Comparison of ENCODE assay signal across 12 cellular contexts in genomic region chr20:10474606-10475184, GRCh38. TPM values are rescaled to one million over a fixed set of nuclear protein-coding genes. Genes with fewer than 3 reads are reported as not detected.
DNase-seq lines count a peak whose midpoint lies in the region; ATAC-seq and TF ChIP-seq lines count a peak whose summit lies in the region.
"Had no signal": no experiment of that assay in that cellular context is flagged by ENCODE, and none has a peak within 500 bp of the region (broad histone marks: within the 10 kb centered on the region; RNA-seq: fewer than 3 reads in every experiment).

No MANE protein-coding gene starts in this region.

- H3K27me3 Mint-ChIP-seq in activated naive CD4-positive, alpha-beta T cell treated with anti-CD3 and anti-CD28 coated beads, Interleukin-2, amount 50 U/mL, for 24 hours: no peaks in the 10 kb centered on the region
- peaks cover 4% of the 10 kb centered on the region for H3K27me3 Mint-ChIP-seq in nephron (ENCODE audit: low read depth)

- peak overlapping the region; percentile 35 for H3K27ac Mint-ChIP-seq in activated naive CD4-positive, alpha-beta T cell treated with anti-CD3 and anti-CD28 coated beads, Interleukin-2, amount 50 U/mL, for 24 hours
- peak overlapping the region in 2 of 3 experiments; percentile 50 to 80 for H3K27ac Mint-ChIP-seq in nephron

- peaks cover 7 to 29% (median 11%) of the 10 kb centered on the region in 3 donors for H3K4me1 ChIP-seq in esophagus squamous epithelium
- peaks cover 4 to 12% (median 6%) of the 10 kb centered on the region in 4 donors for H3K4me1 ChIP-seq in upper lobe of left lung

- H3K27ac ChIP-seq in esophagus squamous epithelium (peak overlapping the region in 3 of 4 donors; percentile 23 to 51 (median 26)), upper lobe of left lung (peak overlapping the region in 1 of 4 donors; percentile 26)

- no peak overlapping the region for H3K4me3 ChIP-seq in esophagus squamous epithelium
- no peak overlapping the region for H3K4me3 ChIP-seq in upper lobe of left lung

- peaks cover 0 to 4% (median 0%) of the 10 kb centered on the region in 3 donors for H3K36me3 ChIP-seq in esophagus squamous epithelium
- no peaks in the 10 kb centered on the region for H3K36me3 ChIP-seq in upper lobe of left lung

- WGBS in esophagus squamous epithelium, 2 donors: 61 to 67% methylated on average over 5 to 8 of the region's 11 CpGs
- WGBS in upper lobe of left lung, 2 donors: 67 to 73% methylated on average over 11 of the region's 11 CpGs

- no peak for TF ChIP-seq CTCF in esophagus squamous epithelium (IDR thresholded peaks at IDR 0.05)
- TF ChIP-seq CTCF in nephron (IDR thresholded peaks at IDR 0.05; ENCODE audit: unreplicated experiment in 3 of 3): no peak
- no peak for TF ChIP-seq CTCF in upper lobe of left lung (IDR thresholded peaks at IDR 0.05)

- H3K4me1 Mint-ChIP-seq in activated naive CD4-positive, alpha-beta T cell treated with anti-CD3 and anti-CD28 coated beads, Interleukin-2, amount 50 U/mL, for 24 hours: peaks cover 21% of the 10 kb centered on the region
- peaks cover 41% of the 10 kb centered on the region for H3K4me1 Mint-ChIP-seq in nephron

- no peak for TF ChIP-seq EP300 in upper lobe of left lung (IDR thresholded peaks at IDR 0.05)

- no peak for DNase-seq in activated naive CD4-positive, alpha-beta T cell treated with Interleukin-2 at 50 U/mL for 16 hours
- DNase-seq in esophagus squamous epithelium (lab: John Stamatoyannopoulos, UW) (no peak), upper lobe of left lung (peak; percentile 13 to 53), medulla oblongata (ENCODE audit: extremely low spot score) (no peak), NCI-H748 (lab: John Stamatoyannopoulos, UW; ENCODE audit: unreplicated experiment) (no peak)
- DNase-seq: DMS53, NCI-H187 treated with DMSO at 0.1 percent for 48 hours had no signal

- H3K9me3 Mint-ChIP-seq in activated naive CD4-positive, alpha-beta T cell treated with anti-CD3 and anti-CD28 coated beads, Interleukin-2, amount 50 U/mL, for 24 hours: no peaks in the 10 kb centered on the region
- H3K9me3 Mint-ChIP-seq in nephron: no peaks in the 10 kb centered on the region

- H3K4me3 Mint-ChIP-seq in activated naive CD4-positive, alpha-beta T cell treated with anti-CD3 and anti-CD28 coated beads, Interleukin-2, amount 50 U/mL, for 24 hours: no peak overlapping the region
- H3K4me3 Mint-ChIP-seq in nephron: no peak overlapping the region

- H3K27me3 ChIP-seq in esophagus squamous epithelium (no peaks in the 10 kb centered on the region), upper lobe of left lung (no peaks in the 10 kb centered on the region)

- no peak for TF ChIP-seq POLR2A in esophagus squamous epithelium (IDR thresholded peaks at IDR 0.05)
- no peak for TF ChIP-seq POLR2A in upper lobe of left lung (IDR thresholded peaks at IDR 0.05)

- intact Hi-C loops in esophagus squamous epithelium (cut with DNase I): loop anchor here (5.0 kb wide), 1 partner anchor 73 kb away; no protein-coding TSS in a partner anchor

- H3K9me3 ChIP-seq in esophagus squamous epithelium (no peaks in the 10 kb centered on the region), upper lobe of left lung (no peaks in the 10 kb centered on the region)

- H3K36me3 Mint-ChIP-seq in activated naive CD4-positive, alpha-beta T cell treated with anti-CD3 and anti-CD28 coated beads, Interleukin-2, amount 50 U/mL, for 24 hours: peaks cover 10% of the 10 kb centered on the region
- H3K36me3 Mint-ChIP-seq in nephron (ENCODE audit: low read depth): peaks cover 3% of the 10 kb centered on the region

- ATAC-seq in upper lobe of left lung (ENCODE audit: low FRiP score in 2 of 2): peak; percentile 44 to 45
- ATAC-seq in HG03095 (IDR thresholded peaks at IDR 0.05; ENCODE audit: unreplicated experiment): no peak
- ATAC-seq: activated CD4-positive, CD25-positive, alpha-beta regulatory T cell treated with anti-CD3 and anti-CD28 coated beads, Interleukin-2, amount 50 U/mL, for 24 hours; SK-N-SH treated with all-trans-retinoic acid at 6 μM for 48 hours had no signal

RNA-seq across cellular contexts. Expression of gene SLX4IP, which starts 39.6 kb away (rescaled TPM):
- total RNA-seq in esophagus squamous epithelium: 1 to 10 TPM; 3.4 to 6.3 (median 3.9) TPM
- total RNA-seq in upper lobe of left lung: 1 to 10 TPM; 3.2 to 6.0 (median 4.5) TPM

RNA-seq across cellular contexts. Expression of gene MKKS, which starts 40.7 kb away (rescaled TPM):
- total RNA-seq in esophagus squamous epithelium: 10 to 100 TPM in 3 of 4 donors, 1 to 10 TPM in 1; 4.7 to 15.4 (median 12.9) TPM
- 10 to 100 TPM in 4 of 6 donors, 1 to 10 TPM in 2; 3.1 to 19.3 (median 11.8) TPM for total RNA-seq in upper lobe of left lung

Comparison
In these comparisons a context has a peak if more than half of its experiments do, and no peak if none do; other contexts are left out.
1. DNase-seq: peak in upper lobe of left lung (2 of 2); none in activated naive CD4-positive, alpha-beta T cell treated with Interleukin-2 at 50 U/mL for 16 hours (single experiment), esophagus squamous epithelium (single experiment), medulla oblongata (single experiment) and NCI-H748 (single experiment).